ENCODE assay signal across 1 cellular context in the genomic region with DNA sequence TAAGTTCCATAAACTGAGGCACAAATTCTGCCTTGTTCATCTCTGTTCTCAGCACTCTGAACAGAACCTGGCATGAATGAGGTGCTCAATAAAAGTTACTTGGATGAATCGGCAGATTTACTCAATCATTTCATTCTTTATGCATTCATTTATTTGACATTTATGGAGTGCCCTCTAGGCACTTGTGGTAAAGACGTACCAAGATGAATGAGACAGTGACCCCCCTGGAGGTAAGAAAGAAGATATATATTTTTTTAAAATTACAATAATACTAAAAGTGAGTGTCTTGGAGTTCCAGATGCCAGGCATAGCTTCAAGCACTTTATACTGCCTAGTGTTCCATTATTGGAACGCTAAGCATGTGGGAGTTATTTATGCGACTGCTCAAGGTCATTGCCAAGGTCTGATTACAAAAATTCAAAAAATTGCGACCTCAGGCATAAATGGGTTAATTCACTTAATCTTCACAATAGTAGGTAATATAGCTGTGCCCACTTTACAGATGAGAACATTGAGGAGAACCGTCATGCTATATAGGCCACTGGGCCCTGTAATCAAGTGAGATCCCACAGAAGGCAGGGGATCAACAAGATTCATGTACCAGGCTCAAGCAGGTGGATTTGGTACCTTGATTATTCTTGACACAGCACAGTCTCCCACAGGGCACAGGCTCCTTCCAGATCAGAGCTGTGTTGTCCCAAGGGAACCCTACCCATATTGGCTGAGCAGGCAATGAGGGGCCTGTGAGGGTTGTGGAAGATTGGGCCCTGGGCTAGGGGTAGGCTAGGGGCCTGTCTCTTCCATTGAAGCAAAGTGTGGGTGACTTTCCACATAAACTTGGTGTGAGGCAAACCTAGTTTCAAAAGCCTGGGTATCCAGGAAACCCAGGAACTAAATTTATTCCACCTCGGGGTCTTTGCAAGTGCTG.
TF ChIP-seq lines count a peak whose summit lies in the region.

No MANE protein-coding gene starts in this region.

TF ChIP-seq in GM12878, 131 proteins besides CTCF, POLR2A, EP300 and RAD21 (continued from another document):
- no peak for TF ChIP-seq SRF (IDR thresholded peaks at IDR 0.05; ENCODE audit: low read depth in 2 of 2, low read length in 2 of 2)
- no peak for TF ChIP-seq SUZ12 (IDR thresholded peaks at IDR 0.05; ENCODE audit: unreplicated experiment)
- TF ChIP-seq MEF2B (IDR thresholded peaks at IDR 0.05; ENCODE audit: partially characterized antibody, poor library complexity, severe bottlenecking): no peak
- TF ChIP-seq FOXM1 (IDR thresholded peaks at IDR 0.05; ENCODE audit: low read depth, low read length): no peak
- no peak for TF ChIP-seq JUND (IDR thresholded peaks at IDR 0.05; ENCODE audit: low read depth, low read length)
- no peak for TF ChIP-seq RUNX3 (IDR thresholded peaks at IDR 0.05; ENCODE audit: low read length)
- no peak for TF ChIP-seq CREB1 (IDR thresholded peaks at IDR 0.05; ENCODE audit: low read depth)
- TF ChIP-seq, protein P1, sequence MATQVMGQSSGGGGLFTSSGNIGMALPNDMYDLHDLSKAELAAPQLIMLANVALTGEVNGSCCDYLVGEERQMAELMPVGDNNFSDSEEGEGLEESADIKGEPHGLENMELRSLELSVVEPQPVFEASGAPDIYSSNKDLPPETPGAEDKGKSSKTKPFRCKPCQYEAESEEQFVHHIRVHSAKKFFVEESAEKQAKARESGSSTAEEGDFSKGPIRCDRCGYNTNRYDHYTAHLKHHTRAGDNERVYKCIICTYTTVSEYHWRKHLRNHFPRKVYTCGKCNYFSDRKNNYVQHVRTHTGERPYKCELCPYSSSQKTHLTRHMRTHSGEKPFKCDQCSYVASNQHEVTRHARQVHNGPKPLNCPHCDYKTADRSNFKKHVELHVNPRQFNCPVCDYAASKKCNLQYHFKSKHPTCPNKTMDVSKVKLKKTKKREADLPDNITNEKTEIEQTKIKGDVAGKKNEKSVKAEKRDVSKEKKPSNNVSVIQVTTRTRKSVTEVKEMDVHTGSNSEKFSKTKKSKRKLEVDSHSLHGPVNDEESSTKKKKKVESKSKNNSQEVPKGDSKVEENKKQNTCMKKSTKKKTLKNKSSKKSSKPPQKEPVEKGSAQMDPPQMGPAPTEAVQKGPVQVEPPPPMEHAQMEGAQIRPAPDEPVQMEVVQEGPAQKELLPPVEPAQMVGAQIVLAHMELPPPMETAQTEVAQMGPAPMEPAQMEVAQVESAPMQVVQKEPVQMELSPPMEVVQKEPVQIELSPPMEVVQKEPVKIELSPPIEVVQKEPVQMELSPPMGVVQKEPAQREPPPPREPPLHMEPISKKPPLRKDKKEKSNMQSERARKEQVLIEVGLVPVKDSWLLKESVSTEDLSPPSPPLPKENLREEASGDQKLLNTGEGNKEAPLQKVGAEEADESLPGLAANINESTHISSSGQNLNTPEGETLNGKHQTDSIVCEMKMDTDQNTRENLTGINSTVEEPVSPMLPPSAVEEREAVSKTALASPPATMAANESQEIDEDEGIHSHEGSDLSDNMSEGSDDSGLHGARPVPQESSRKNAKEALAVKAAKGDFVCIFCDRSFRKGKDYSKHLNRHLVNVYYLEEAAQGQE (IDR thresholded peaks at IDR 0.05; ENCODE audit: low read depth, low read length): no peak
- no peak for TF ChIP-seq WRNIP1 (IDR thresholded peaks at IDR 0.05; ENCODE audit: borderline replicate concordance, low read depth, low read length)
- no peak for TF ChIP-seq RB1 (IDR thresholded peaks at IDR 0.05; ENCODE audit: borderline replicate concordance)
- TF ChIP-seq, protein P2, sequence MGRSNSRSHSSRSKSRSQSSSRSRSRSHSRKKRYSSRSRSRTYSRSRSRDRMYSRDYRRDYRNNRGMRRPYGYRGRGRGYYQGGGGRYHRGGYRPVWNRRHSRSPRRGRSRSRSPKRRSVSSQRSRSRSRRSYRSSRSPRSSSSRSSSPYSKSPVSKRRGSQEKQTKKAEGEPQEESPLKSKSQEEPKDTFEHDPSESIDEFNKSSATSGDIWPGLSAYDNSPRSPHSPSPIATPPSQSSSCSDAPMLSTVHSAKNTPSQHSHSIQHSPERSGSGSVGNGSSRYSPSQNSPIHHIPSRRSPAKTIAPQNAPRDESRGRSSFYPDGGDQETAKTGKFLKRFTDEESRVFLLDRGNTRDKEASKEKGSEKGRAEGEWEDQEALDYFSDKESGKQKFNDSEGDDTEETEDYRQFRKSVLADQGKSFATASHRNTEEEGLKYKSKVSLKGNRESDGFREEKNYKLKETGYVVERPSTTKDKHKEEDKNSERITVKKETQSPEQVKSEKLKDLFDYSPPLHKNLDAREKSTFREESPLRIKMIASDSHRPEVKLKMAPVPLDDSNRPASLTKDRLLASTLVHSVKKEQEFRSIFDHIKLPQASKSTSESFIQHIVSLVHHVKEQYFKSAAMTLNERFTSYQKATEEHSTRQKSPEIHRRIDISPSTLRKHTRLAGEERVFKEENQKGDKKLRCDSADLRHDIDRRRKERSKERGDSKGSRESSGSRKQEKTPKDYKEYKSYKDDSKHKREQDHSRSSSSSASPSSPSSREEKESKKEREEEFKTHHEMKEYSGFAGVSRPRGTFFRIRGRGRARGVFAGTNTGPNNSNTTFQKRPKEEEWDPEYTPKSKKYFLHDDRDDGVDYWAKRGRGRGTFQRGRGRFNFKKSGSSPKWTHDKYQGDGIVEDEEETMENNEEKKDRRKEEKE (IDR thresholded peaks at IDR 0.05): no peak
- no peak for TF ChIP-seq BHLHE40 (IDR thresholded peaks at IDR 0.05; ENCODE audit: borderline replicate concordance in 1 of 2, low read depth in 2 of 2, low read length in 1 of 2)
- TF ChIP-seq YY1 (IDR thresholded peaks at IDR 0.05; ENCODE audit: low read depth, low read length): no peak
